21 cellular contexts compared by ENCODE assay signal in the genomic region with DNA sequence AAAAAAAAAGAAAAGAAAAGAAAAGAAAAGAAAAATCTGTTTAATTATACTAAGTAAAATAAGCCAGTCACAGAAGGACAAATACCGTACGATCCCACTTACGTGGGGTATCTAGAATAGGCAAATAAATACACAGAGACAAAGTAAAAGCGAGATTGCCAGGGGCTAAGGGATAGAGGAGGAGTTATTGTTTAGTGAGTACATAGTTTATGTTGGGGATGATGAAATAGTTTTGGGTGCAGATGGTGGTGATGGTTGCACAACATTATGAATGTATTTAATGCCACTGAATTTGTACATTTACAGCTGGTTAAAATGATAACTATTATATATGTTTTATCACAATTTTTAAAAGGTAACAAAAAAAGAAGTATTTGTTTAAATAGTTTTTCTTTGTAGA. TPM values are rescaled to one million over a fixed set of nuclear protein-coding genes. Genes with fewer than 3 reads are reported as not detected.
A peak's percentile ranks its signal among the peaks of the same experiment; 100 is the strongest.
DNase-seq lines count a peak whose midpoint lies in the region; ATAC-seq, FAIRE-seq and TF ChIP-seq lines count a peak whose summit lies in the region.
"Had no signal": no experiment of that assay in that cellular context is flagged by ENCODE, and none has a peak within 500 bp of the region (broad histone marks: within the 10 kb centered on the region; RNA-seq: fewer than 3 reads in every experiment).

No MANE protein-coding gene starts in this region.

- peak; percentile 66 for FAIRE-seq in HepG2 (lab: Jason Lieb, UNC)

- 1% methylated on average over 4 of the region's 4 CpGs for WGBS in HepG2 (ENCODE audit: low lambda C conversion rate)
- 71% methylated on average over 4 of the region's 4 CpGs for WGBS in right lobe of liver (ENCODE audit: insufficient coverage, low coverage, low lambda C conversion rate, missing lambda C conversion rate)

- H3K4me1 ChIP-seq in HepG2 (ENCODE audit: insufficient read depth, low read length): peaks cover 16% of the 10 kb centered on the region
- peaks cover 0 to 5% (median 0%) of the 10 kb centered on the region in 4 donors for H3K4me1 ChIP-seq in right lobe of liver

- H3K36me3 Mint-ChIP-seq in WTC11: no peaks in the 10 kb centered on the region

- no peaks in the 10 kb centered on the region for H3K79me2 ChIP-seq in HepG2 (ENCODE audit: insufficient read depth, low read length)

- H2AFZ ChIP-seq in HepG2 (ENCODE audit: low read length): no peak overlapping the region

- H3K36me3 ChIP-seq in HepG2 (replicated peaks in 1 of 2; ENCODE audit: control insufficient read depth in 1 of 2, insufficient read depth in 2 of 2, low read length in 2 of 2): no peaks in the 10 kb centered on the region
- no peaks in the 10 kb centered on the region for H3K36me3 ChIP-seq in right lobe of liver
- H3K36me3 ChIP-seq: SJSA1 had no signal

- H3K4me3 Mint-ChIP-seq in WTC11: no peak overlapping the region
- H3K4me3 Mint-ChIP-seq: CD8-positive, alpha-beta T cell; stimulated activated naive CD8-positive, alpha-beta T cell treated with anti-CD3 and anti-CD28 coated beads, Interleukin-15, amount 100 ng/mL, for 72 hours had no signal

- H3K9me3 Mint-ChIP-seq in WTC11: no peaks in the 10 kb centered on the region
- H3K9me3 Mint-ChIP-seq: CD8-positive, alpha-beta T cell; stimulated activated naive CD8-positive, alpha-beta T cell treated with anti-CD3 and anti-CD28 coated beads, Interleukin-15, amount 100 ng/mL, for 72 hours had no signal

- no peak overlapping the region for H3K27ac Mint-ChIP-seq in WTC11
- H3K27ac Mint-ChIP-seq: stimulated activated naive CD8-positive, alpha-beta T cell treated with anti-CD3 and anti-CD28 coated beads, Interleukin-15, amount 100 ng/mL, for 72 hours had no signal

- intact Hi-C loops in HepG2 (cut with micrococcal nuclease; ENCODE audit: unreplicated experiment): no loop called here
- intact Hi-C loops in right lobe of liver (cut with DNase I): no loop called here
- intact Hi-C loops in cardiac septum (cut with DNase I): no loop called here

- in situ Hi-C loops in HepG2 (cut with HindIII; ENCODE audit: extremely low pct_ligation_motif_present, low pct_unique_long_range_greater_than_20kb): no loop called here

- TF ChIP-seq POLR2A in HepG2 (IDR thresholded peaks at IDR 0.05; ENCODE audit: insufficient read depth in 1 of 2, low read depth in 2 of 2, low read length in 2 of 2) (no peak), right lobe of liver (IDR thresholded peaks at IDR 0.05) (no peak)

- peaks cover 2% of the 10 kb centered on the region; the same call in 1 of the 2 replicates for H4K20me1 ChIP-seq in HepG2 (ENCODE audit: insufficient read depth, low read length)

- POLR2A ChIA-PET in HepG2 (lab: Yijun Ruan, JAX): no interaction called here
- POLR2A ChIA-PET in WTC11 (lab: Charles Lee): no interaction called here

- no peak for TF ChIP-seq RAD21 in HepG2 (CRISPR knock-in tag; IDR thresholded peaks at IDR 0.05)

- ATAC-seq in HepG2 (peak; percentile 62), right lobe of liver (no peak), WTC11 (no peak), GM19452 (IDR thresholded peaks at IDR 0.05; ENCODE audit: unreplicated experiment) (no peak)
- ATAC-seq: body of pancreas; CD8-positive, alpha-beta T cell; stimulated activated naive CD8-positive, alpha-beta T cell treated with anti-CD3 and anti-CD28 coated beads, Interleukin-15, amount 100 ng/mL, for 72 hours had no signal

- H3K27ac ChIP-seq in HepG2 (ENCODE audit: extremely low read length, insufficient read depth, low read length) (no peak overlapping the region), right lobe of liver (no peak overlapping the region)
- H3K27ac ChIP-seq: body of pancreas, SJSA1 had no signal

- TF ChIP-seq CTCF in HepG2 (CRISPR knock-in tag; IDR thresholded peaks at IDR 0.05) (no peak), right lobe of liver (IDR thresholded peaks at IDR 0.05) (no peak), WTC11 (IDR thresholded peaks at IDR 0.05) (no peak), foreskin fibroblast (IDR thresholded peaks at IDR 0.05; ENCODE audit: low read depth, low read length) (no peak)

- DNase-seq in HepG2 (ENCODE audit: low spot score) (peak; percentile 54), right lobe of liver (no peak), WTC11 (ENCODE audit: low spot score) (no peak), foreskin fibroblast (peak; percentile 21 to 62), NCI-H1092 treated with DMSO at 0.1 percent for 48 hours (lab: John Stamatoyannopoulos, UW) (no peak), Kasumi-1 (lab: John Stamatoyannopoulos, UW) (no peak), cardiac septum (ENCODE audit: low spot score) (no peak)
- DNase-seq: activated CD4-positive, alpha-beta T cell treated with anti-CD3 and anti-CD28 coated beads, Interleukin-2, amount 50 U/mL, for 1 hour; activated naive CD4-positive, alpha-beta T cell treated with Interleukin-2 at 50 U/mL for 16 hours; activated T-cell treated with anti-CD3 and anti-CD28 coated beads for 4 hours; body of pancreas; CD8-positive, alpha-beta T cell; DMS79; kidney glomerular epithelial cell; MM.1S; NCI-H2081 treated with DMSO at 0.1 percent for 48 hours; NCI-H524; retina; stimulated activated naive CD8-positive, alpha-beta T cell treated with anti-CD3 and anti-CD28 coated beads, Interleukin-15, amount 100 ng/mL, for 72 hours had no signal

- H3K9ac ChIP-seq in HepG2 (ENCODE audit: insufficient read depth, low read depth, low read length): no peak overlapping the region

- H3K4me3 ChIP-seq in HepG2 (replicated peaks in 1 of 3; ENCODE audit: insufficient read depth in 1 of 3, low read depth in 2 of 3, low read length in 3 of 3) (no peak overlapping the region), right lobe of liver (no peak overlapping the region), foreskin fibroblast (ENCODE audit: low read depth in 1 of 2, low read length in 2 of 2) (no peak overlapping the region)
- H3K4me3 ChIP-seq: body of pancreas, SJSA1 had no signal

- CTCF ChIA-PET in HepG2 (lab: Yijun Ruan, JAX; ENCODE audit: low intra/inter-chr PET ratio, low total read pairs): no interaction called here
- CTCF ChIA-PET in WTC11 (lab: Charles Lee): interaction anchor here (0.6 kb wide), 1 partner anchor 725 kb away, joined by 6 read pairs; no protein-coding TSS in a partner anchor

- no TSS peak for BruUV-seq in HepG2 (replicated peaks; lab: Mats Ljungman, UMichigan)

- H3K4me1 Mint-ChIP-seq in WTC11: peaks cover 46% of the 10 kb centered on the region

- H3K4me2 ChIP-seq in HepG2 (ENCODE audit: low read depth, low read length): no peak overlapping the region

- no peaks in the 10 kb centered on the region for H3K27me3 Mint-ChIP-seq in WTC11 (ENCODE audit: low read depth)
- H3K27me3 Mint-ChIP-seq: stimulated activated naive CD8-positive, alpha-beta T cell treated with anti-CD3 and anti-CD28 coated beads, Interleukin-15, amount 100 ng/mL, for 72 hours had no signal

- TF ChIP-seq EP300 in HepG2 (IDR thresholded peaks at IDR 0.05; ENCODE audit: low read depth in 2 of 2, low read length in 2 of 2): no peak; a peak in 1 of 4 replicates
- no peak for TF ChIP-seq EP300 in HepG2 (CRISPR knock-in tag; IDR thresholded peaks at IDR 0.05; ENCODE audit: borderline replicate concordance)

- H3K27me3 ChIP-seq in HepG2 (ENCODE audit: control insufficient read depth in 1 of 2, insufficient read depth in 2 of 2, low read length in 2 of 2) (no peaks in the 10 kb centered on the region), right lobe of liver (no peaks in the 10 kb centered on the region)
- H3K27me3 ChIP-seq: body of pancreas, SJSA1 had no signal

- no peaks in the 10 kb centered on the region for H3K9me3 ChIP-seq in HepG2 (ENCODE audit: low read length)
- no peaks in the 10 kb centered on the region for H3K9me3 ChIP-seq in right lobe of liver
- H3K9me3 ChIP-seq: body of pancreas, SJSA1 had no signal

RNA-seq across cellular contexts. Expression of gene CA5B, which starts 7.1 kb away (rescaled TPM):
- total RNA-seq in HepG2 (2016; rRNA removed; fragmentation: Illumina TruSeq; extraction: Trizol) (1.7 and 2.3 TPM in 2 replicates), right lobe of liver (1 to 10 TPM; 1.5 to 4.3 (median 2.8) TPM), WTC11 (2021) (7.3 to 9.0 TPM (median 7.9 TPM) in 3 replicates), cardiac septum (4.5 TPM)
- 1.3 and 2.4 TPM in 2 replicates for total RNA-seq in HepG2 (2016; cell fraction: cytosol; rRNA removed; fragmentation: Illumina TruSeq; extraction: Trizol; ENCODE audit: low read depth)
- total RNA-seq in HepG2 (2016; cell fraction: insoluble cytoplasmic fraction; rRNA removed; fragmentation: Illumina TruSeq; extraction: Trizol): 1.6 and 3.5 TPM in 2 replicates
- 1.3 and 2.4 TPM in 2 replicates for total RNA-seq in HepG2 (2016; cell fraction: membrane; rRNA removed; fragmentation: Illumina TruSeq; extraction: Trizol)
- 5.5 and 5.6 TPM in 2 replicates for total RNA-seq in HepG2 (2016; cell fraction: nucleus; rRNA removed; fragmentation: Illumina TruSeq; extraction: Trizol)
- polyA plus RNA-seq in HepG2 (2011; rRNA removed): 1.8 and 2.2 TPM in 2 replicates
- 1.2 and 1.8 TPM in 2 replicates for polyA plus RNA-seq in HepG2 (2011; cell fraction: cytosol; rRNA removed)
- polyA plus RNA-seq in HepG2 (2011; cell fraction: nucleus; rRNA removed): 3.3 and 4.2 TPM in 2 replicates
- polyA plus RNA-seq in HepG2 (2012): 0.89 and 1.7 TPM in 2 replicates
- polyA plus RNA-seq in HepG2 (2016; cell fraction: cytosol; fragmentation: Illumina TruSeq; extraction: Trizol; ENCODE audit: low read depth): 0.38 and 0.59 TPM in 2 replicates
- 1.3 and 1.9 TPM in 2 replicates for polyA plus RNA-seq in HepG2 (2016; cell fraction: insoluble cytoplasmic fraction; fragmentation: Illumina TruSeq; extraction: Trizol; ENCODE audit: low read depth)
- polyA plus RNA-seq in HepG2 (2016; cell fraction: membrane; fragmentation: Illumina TruSeq; extraction: Trizol; ENCODE audit: low read depth): 0.49 and 1.0 TPM in 2 replicates
- 6.4 and 6.6 TPM in 2 replicates for polyA plus RNA-seq in HepG2 (2016; cell fraction: nucleus; fragmentation: Illumina TruSeq; extraction: Trizol; ENCODE audit: insufficient read depth, low read depth)
- 5.5 and 9.5 TPM in 2 replicates for polyA minus RNA-seq in HepG2 (2011; rRNA and poly(A)+ RNA removed; ENCODE audit: low replicate concordance)
- 0.44 and 1.2 TPM in 2 replicates for polyA minus RNA-seq in HepG2 (2011; cell fraction: cytosol; rRNA and poly(A)+ RNA removed)
- 12.1 and 12.4 TPM in 2 replicates for polyA minus RNA-seq in HepG2 (2011; cell fraction: nucleus; rRNA and poly(A)+ RNA removed)

RNA-seq across cellular contexts. Expression of gene ZRSR2, which starts 45.1 kb away (rescaled TPM):
- total RNA-seq in HepG2 (2016; rRNA removed; fragmentation: Illumina TruSeq; extraction: Trizol): 3.6 and 4.9 TPM in 2 replicates
- total RNA-seq in HepG2 (2016; cell fraction: cytosol; rRNA removed; fragmentation: Illumina TruSeq; extraction: Trizol; ENCODE audit: low read depth): 0.71 and 0.97 TPM in 2 replicates
- total RNA-seq in HepG2 (2016; cell fraction: insoluble cytoplasmic fraction; rRNA removed; fragmentation: Illumina TruSeq; extraction: Trizol): 3.3 and 5.0 TPM in 2 replicates
- total RNA-seq in HepG2 (2016; cell fraction: membrane; rRNA removed; fragmentation: Illumina TruSeq; extraction: Trizol): 1.4 and 2.2 TPM in 2 replicates
- 4.4 and 4.8 TPM in 2 replicates for total RNA-seq in HepG2 (2016; cell fraction: nucleus; rRNA removed; fragmentation: Illumina TruSeq; extraction: Trizol)
- 2.8 and 3.6 TPM in 2 replicates for polyA plus RNA-seq in HepG2 (2011; rRNA removed)
- 1.8 and 2.3 TPM in 2 replicates for polyA plus RNA-seq in HepG2 (2011; cell fraction: cytosol; rRNA removed)
- 2.9 and 3.8 TPM in 2 replicates for polyA plus RNA-seq in HepG2 (2011; cell fraction: nucleus; rRNA removed)
- 4.6 and 4.8 TPM in 2 replicates for polyA plus RNA-seq in HepG2 (2012)
- 1.7 TPM in 2 replicates for polyA plus RNA-seq in HepG2 (2016; cell fraction: cytosol; fragmentation: Illumina TruSeq; extraction: Trizol; ENCODE audit: low read depth)
- polyA plus RNA-seq in HepG2 (2016; cell fraction: insoluble cytoplasmic fraction; fragmentation: Illumina TruSeq; extraction: Trizol; ENCODE audit: low read depth): 6.2 and 6.8 TPM in 2 replicates
- polyA plus RNA-seq in HepG2 (2016; cell fraction: membrane; fragmentation: Illumina TruSeq; extraction: Trizol; ENCODE audit: low read depth): 2.0 and 2.6 TPM in 2 replicates
- 12.9 and 14.2 TPM in 2 replicates for polyA plus RNA-seq in HepG2 (2016; cell fraction: nucleus; fragmentation: Illumina TruSeq; extraction: Trizol; ENCODE audit: insufficient read depth, low read depth)
- 0.12 and 2.1 TPM in 2 replicates for polyA minus RNA-seq in HepG2 (2011; rRNA and poly(A)+ RNA removed; ENCODE audit: low replicate concordance)
- 0.79 TPM in 1 of 2 replicates, not detected in the other for polyA minus RNA-seq in HepG2 (2011; cell fraction: cytosol; rRNA and poly(A)+ RNA removed)
- 2.4 and 4.2 TPM in 2 replicates for polyA minus RNA-seq in HepG2 (2011; cell fraction: nucleus; rRNA and poly(A)+ RNA removed)
- total RNA-seq in right lobe of liver: 1 to 10 TPM in 5 of 6 experiments, under 1 TPM in 1; 0.81 to 3.6 (median 3.2) TPM
- total RNA-seq in WTC11 (2021): 7.0 to 8.9 TPM (median 8.6 TPM) in 3 replicates
- total RNA-seq in cardiac septum: 10.7 TPM

Comparison
In these comparisons a context has a peak if more than half of its experiments do, and no peak if none do; other contexts are left out.
1. DNase-seq: peak in HepG2 (single experiment) and foreskin fibroblast (2 of 2); none in right lobe of liver (0 of 3), WTC11 (single experiment), NCI-H1092 treated with DMSO at 0.1 percent for 48 hours (single experiment), Kasumi-1 (0 of 2) and cardiac septum (single experiment).
2. Of the 50 proteins assayed by ChIP-seq in both HepG2 and WTC11: peak only in HepG2: none; only in WTC11: GABPB1; in both: none; in neither: 48; mixed calls (peak in some experiments, not most) for 1.